Comparison of ENCODE assay signal across 18 cellular contexts in the genomic region with DNA sequence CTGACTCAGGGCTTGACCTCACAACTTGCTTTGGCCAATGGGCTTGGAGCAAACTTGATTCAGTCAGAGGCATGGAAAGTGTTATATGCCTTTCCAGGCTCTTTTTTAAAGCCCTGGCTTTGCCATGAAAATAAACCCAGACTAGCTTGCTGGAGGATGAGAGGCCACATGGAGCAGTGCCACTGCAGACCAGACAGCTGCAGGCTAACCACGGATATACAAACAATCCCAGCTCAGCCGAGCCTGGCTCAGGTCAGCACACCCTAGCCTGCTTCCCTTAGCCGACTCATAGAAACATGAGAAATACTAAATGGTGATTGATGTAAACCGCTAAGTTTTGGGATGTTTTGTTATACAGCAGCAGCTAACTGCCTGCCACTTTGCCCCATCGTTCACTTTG.
A peak's percentile ranks its signal among the peaks of the same experiment; 100 is the strongest.
DNase-seq lines count a peak whose midpoint lies in the region; FAIRE-seq and TF ChIP-seq lines count a peak whose summit lies in the region.
"Had no signal": no experiment of that assay in that cellular context is flagged by ENCODE, and none has a peak within 500 bp of the region (broad histone marks: within the 10 kb centered on the region; RNA-seq: fewer than 3 reads in every experiment).

No MANE protein-coding gene starts in this region.

- H3K27ac Mint-ChIP-seq in astrocyte (ENCODE audit: unreplicated experiment), result no peak overlapping the region

- H3K4me1 ChIP-seq in astrocyte (ENCODE audit: insufficient read depth, low read length), result no peaks in the 10 kb centered on the region

- H3K27ac ChIP-seq in astrocyte (ENCODE audit: low read depth, low read length), result no peak overlapping the region
- H3K27ac ChIP-seq: GM23248 had no signal

- H3K36me3 ChIP-seq in astrocyte (ENCODE audit: insufficient read depth, low read length), result peaks cover 6% of the 10 kb centered on the region

- no peaks in the 10 kb centered on the region for H3K79me2 ChIP-seq in astrocyte (ENCODE audit: insufficient read depth, low read length)

- H3K4me3 Mint-ChIP-seq in astrocyte (ENCODE audit: unreplicated experiment), result no peak overlapping the region
- H3K4me3 Mint-ChIP-seq: CD4-positive, alpha-beta memory T cell had no signal

- H3K4me1 Mint-ChIP-seq in astrocyte (ENCODE audit: low read depth, unreplicated experiment), result no peaks in the 10 kb centered on the region
- H3K4me1 Mint-ChIP-seq: CD4-positive, alpha-beta memory T cell had no signal

- H3K4me3 ChIP-seq in HFF-Myc (replicated peaks; ENCODE audit: low read depth, low read length), result no peak overlapping the region
- H3K4me3 ChIP-seq in astrocyte (ENCODE audit: insufficient read depth, low read depth, low read length), result no peak overlapping the region
- H3K4me3 ChIP-seq in fibroblast of villous mesenchyme (ENCODE audit: low read depth, low read length), result no peak overlapping the region
- H3K4me3 ChIP-seq: GM23248 had no signal

- no peaks in the 10 kb centered on the region for H3K27me3 Mint-ChIP-seq in astrocyte (ENCODE audit: low read depth, unreplicated experiment)
- H3K27me3 Mint-ChIP-seq: CD4-positive, alpha-beta memory T cell had no signal

- TF ChIP-seq CTCF in HFF-Myc (IDR thresholded peaks at IDR 0.05; ENCODE audit: low read depth, low read length, missing control alignments) (no peak), astrocyte (IDR thresholded peaks at IDR 0.05; ENCODE audit: insufficient read depth, low read depth, low read length) (no peak), fibroblast of villous mesenchyme (IDR thresholded peaks at IDR 0.05; ENCODE audit: insufficient read depth, low read depth, low read length) (no peak)

- DNase-seq in HFF-Myc (ENCODE audit: extremely low read depth, low read depth) (peak; percentile 17), astrocyte (ENCODE audit: low read depth) (peak; percentile 36), fibroblast of villous mesenchyme (ENCODE audit: low read depth) (peak; percentile 39), cerebellar nuclear complex (lab: John Stamatoyannopoulos, UW) (no peak), NCI-H774 (lab: John Stamatoyannopoulos, UW) (no peak), D341Med (ENCODE audit: low spot score) (no peak)
- no peak for DNase-seq in central memory CD4-positive, alpha-beta T cell
- DNase-seq: CD4-positive, alpha-beta memory T cell; DMS79; GDM1; GM23248; Karpas-422; NCI-H1417 treated with DMSO at 0.1 percent for 48 hours; NCI-H1930; NCI-H748 treated with DMSO at 0.1 percent for 48 hours; PC-3 had no signal

- no peak overlapping the region for H3K4me2 ChIP-seq in astrocyte (ENCODE audit: low read length)

- H4K20me1 ChIP-seq in astrocyte (ENCODE audit: insufficient read depth, low read length), result no peaks in the 10 kb centered on the region

- no peak overlapping the region for H2AFZ ChIP-seq in astrocyte (ENCODE audit: low read depth, low read length)
- H2AFZ ChIP-seq: GM23248 had no signal

- H3K9me3 ChIP-seq in astrocyte (ENCODE audit: insufficient read depth, low read depth, low read length), result no peaks in the 10 kb centered on the region

- peaks cover 52% of the 10 kb centered on the region for H3K36me3 Mint-ChIP-seq in astrocyte (ENCODE audit: low read depth, unreplicated experiment)

- no peaks in the 10 kb centered on the region for H3K27me3 ChIP-seq in astrocyte (ENCODE audit: insufficient read depth, low read length)

- no peak overlapping the region for H3K9ac ChIP-seq in astrocyte (ENCODE audit: low read length)
- H3K9ac ChIP-seq: GM23248 had no signal

- no peak for FAIRE-seq in astrocyte (lab: Jason Lieb, UNC)
- FAIRE-seq: D721Med, GM12891 had no signal

- H3K9me3 Mint-ChIP-seq in astrocyte (ENCODE audit: unreplicated experiment), result peaks cover 19% of the 10 kb centered on the region

Comparison
In these comparisons a context has a peak if more than half of its experiments do, and no peak if none do; other contexts are left out.
1. DNase-seq: peak in HFF-Myc (single experiment), astrocyte (single experiment) and fibroblast of villous mesenchyme (single experiment); none in cerebellar nuclear complex (0 of 2), NCI-H774 (single experiment), D341Med (single experiment) and central memory CD4-positive, alpha-beta T cell (single experiment).